ENCODE assay signal across 22 cellular contexts in genomic region chr22:44256085-44256484, GRCh38. TPM values are rescaled to one million over a fixed set of nuclear protein-coding genes. Genes with fewer than 3 reads are reported as not detected.
DNase-seq lines count a peak whose midpoint lies in the region; ATAC-seq and TF ChIP-seq lines count a peak whose summit lies in the region.
"Had no signal": no experiment of that assay in that cellular context is flagged by ENCODE, and none has a peak within 500 bp of the region (broad histone marks: within the 10 kb centered on the region; RNA-seq: fewer than 3 reads in every experiment).

No MANE protein-coding gene starts in this region.

- TF ChIP-seq POLR2A in suprapubic skin (IDR thresholded peaks at IDR 0.05): no peak
- TF ChIP-seq POLR2A in thyroid gland (IDR thresholded peaks at IDR 0.05): no peak

- H3K9me3 ChIP-seq in colonic mucosa: no peaks in the 10 kb centered on the region
- no peaks in the 10 kb centered on the region for H3K9me3 ChIP-seq in suprapubic skin
- no peaks in the 10 kb centered on the region for H3K9me3 ChIP-seq in thyroid gland
- H3K9me3 ChIP-seq: BE2C, HAP-1, Peyer's patch had no signal

- peak; percentile 21 for DNase-seq in activated effector memory CD4-positive, alpha-beta T cell treated with anti-CD3 and anti-CD28 coated beads, Interleukin-2, amount 50 U/mL, for 16 hours
- no peak for DNase-seq in activated effector memory CD4-positive, alpha-beta T cell treated with Interleukin-2 at 50 U/mL for 16 hours
- peak; percentile 7 for DNase-seq in colonic mucosa
- peak; percentile 11 for DNase-seq in left lobe of liver (ENCODE audit: low spot score)
- peak; percentile 26 to 58 for DNase-seq in suprapubic skin (ENCODE audit: low spot score in 2 of 2)
- no peak for DNase-seq in thyroid gland
- DNase-seq in stimulated activated CD4-positive, alpha-beta T cell treated with anti-CD3 and anti-CD28 coated beads, Interleukin-2, amount 100 ng/mL, for 48 hours: no peak
- DNase-seq: BE2C; DMS53; GDM1; Kasumi-1; NCI-H1694; NCI-H2081; NCI-H2171; NCI-H345; NCI-H524; NCI-H774; NK-92 treated with Interleukin-12 subunit alpha and Interleukin-12 subunit beta, amount 100 ng/mL, for 24 hours; Peyer's patch had no signal

- H3K4me1 ChIP-seq in colonic mucosa (no peaks in the 10 kb centered on the region), suprapubic skin (no peaks in the 10 kb centered on the region), thyroid gland (no peaks in the 10 kb centered on the region)
- H3K4me1 ChIP-seq: BE2C, HAP-1, Peyer's patch had no signal

- 78% methylated on average over 6 of the region's 6 CpGs for WGBS in suprapubic skin
- WGBS in thyroid gland, 2 donors: 79 to 87% methylated on average over 4 to 6 of the region's 6 CpGs

- intact Hi-C loops in colonic mucosa (cut with DNase I) (no loop called here), thyroid gland (cut with DNase I) (no loop called here)

- H3K4me3 ChIP-seq in colonic mucosa: no peak overlapping the region
- no peak overlapping the region for H3K4me3 ChIP-seq in suprapubic skin
- no peak overlapping the region for H3K4me3 ChIP-seq in thyroid gland (replicated peaks in 1 of 3)
- H3K4me3 ChIP-seq: HAP-1, Peyer's patch had no signal

- no peak for TF ChIP-seq CTCF in colonic mucosa (IDR thresholded peaks at IDR 0.05)
- no peak for TF ChIP-seq CTCF in suprapubic skin (IDR thresholded peaks at IDR 0.05)
- no peak for TF ChIP-seq CTCF in thyroid gland (IDR thresholded peaks at IDR 0.05)

- H3K27ac ChIP-seq in colonic mucosa (no peak overlapping the region), suprapubic skin (no peak overlapping the region), thyroid gland (no peak overlapping the region)
- H3K27ac ChIP-seq: Peyer's patch had no signal

- no peak for ATAC-seq in left lobe of liver
- no peak for ATAC-seq in GM19035 (IDR thresholded peaks at IDR 0.05; ENCODE audit: unreplicated experiment)

- no peak overlapping the region for H3K9ac ChIP-seq in colonic mucosa (ENCODE audit: low read depth in 2 of 2, low read length in 2 of 2)

- no peak for TF ChIP-seq EP300 in suprapubic skin (IDR thresholded peaks at IDR 0.05)

- H3K36me3 ChIP-seq in colonic mucosa: no peaks in the 10 kb centered on the region
- no peaks in the 10 kb centered on the region for H3K36me3 ChIP-seq in suprapubic skin
- no peaks in the 10 kb centered on the region for H3K36me3 ChIP-seq in thyroid gland
- H3K36me3 ChIP-seq: BE2C, HAP-1, Peyer's patch had no signal

- H3K27me3 ChIP-seq in colonic mucosa (no peaks in the 10 kb centered on the region), suprapubic skin (peaks cover 23% of the 10 kb centered on the region), thyroid gland (no peaks in the 10 kb centered on the region)
- H3K27me3 ChIP-seq: Peyer's patch had no signal

RNA-seq across cellular contexts. Expression of gene SHISAL1, which starts 56.7 kb away (rescaled TPM):
- total RNA-seq in colonic mucosa (1 to 10 TPM in 1 of 2 donors, under 1 TPM in 1; 0.27 to 6.6 TPM), left lobe of liver (0.10 TPM), suprapubic skin (under 1 TPM; 0.17 to 0.89 (median 0.22) TPM), thyroid gland (1 to 10 TPM in 2 of 4 donors, under 1 TPM in 2; 0.22 to 1.9 (median 1.0) TPM)
- total RNA-seq: OCI-LY7 had no signal

Comparison
In these comparisons a context has a peak if more than half of its experiments do, and no peak if none do; other contexts are left out.
1. DNase-seq: peak in activated effector memory CD4-positive, alpha-beta T cell treated with anti-CD3 and anti-CD28 coated beads, Interleukin-2, amount 50 U/mL, for 16 hours (single experiment), colonic mucosa (single experiment), left lobe of liver (single experiment) and suprapubic skin (2 of 2); none in activated effector memory CD4-positive, alpha-beta T cell treated with Interleukin-2 at 50 U/mL for 16 hours (single experiment), thyroid gland (0 of 2) and stimulated activated CD4-positive, alpha-beta T cell treated with anti-CD3 and anti-CD28 coated beads, Interleukin-2, amount 100 ng/mL, for 48 hours (0 of 2).